In the genomic region with DNA sequence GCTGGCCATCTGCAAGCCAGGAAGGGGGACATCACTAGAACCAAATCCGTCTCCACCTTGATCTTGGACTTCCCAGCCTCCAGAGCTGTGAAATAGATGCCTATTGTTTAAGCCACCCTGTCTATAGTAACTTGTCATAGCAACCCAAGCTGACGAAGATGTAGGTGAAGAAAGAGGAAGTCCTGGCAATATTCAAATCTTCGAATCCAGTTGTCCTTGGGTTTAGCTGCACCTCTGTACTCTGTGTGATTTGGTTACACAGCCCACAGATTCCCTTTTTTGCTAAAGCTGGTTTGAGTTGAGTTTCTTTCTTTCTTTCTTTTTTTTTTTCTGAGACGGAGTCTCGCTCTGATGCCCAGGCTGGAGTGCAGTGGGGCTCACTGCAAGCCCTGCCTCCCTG, we compare ENCODE assay signal across 1 cellular context.
TF ChIP-seq lines count a peak whose summit lies in the region.

No MANE protein-coding gene starts in this region.

TF ChIP-seq in GM12878, 131 proteins besides CTCF, POLR2A, EP300 and RAD21 (continued from another document and continues in another):
- TF ChIP-seq, protein P1, sequence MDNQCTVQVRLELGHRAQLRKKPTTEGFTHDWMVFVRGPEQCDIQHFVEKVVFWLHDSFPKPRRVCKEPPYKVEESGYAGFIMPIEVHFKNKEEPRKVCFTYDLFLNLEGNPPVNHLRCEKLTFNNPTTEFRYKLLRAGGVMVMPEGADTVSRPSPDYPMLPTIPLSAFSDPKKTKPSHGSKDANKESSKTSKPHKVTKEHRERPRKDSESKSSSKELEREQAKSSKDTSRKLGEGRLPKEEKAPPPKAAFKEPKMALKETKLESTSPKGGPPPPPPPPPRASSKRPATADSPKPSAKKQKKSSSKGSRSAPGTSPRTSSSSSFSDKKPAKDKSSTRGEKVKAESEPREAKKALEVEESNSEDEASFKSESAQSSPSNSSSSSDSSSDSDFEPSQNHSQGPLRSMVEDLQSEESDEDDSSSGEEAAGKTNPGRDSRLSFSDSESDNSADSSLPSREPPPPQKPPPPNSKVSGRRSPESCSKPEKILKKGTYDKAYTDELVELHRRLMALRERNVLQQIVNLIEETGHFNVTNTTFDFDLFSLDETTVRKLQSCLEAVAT (IDR thresholded peaks at IDR 0.05) = peak; percentile 64; the same call in 1 of the 2 replicates
- TF ChIP-seq HCFC1 (IDR thresholded peaks at IDR 0.05; ENCODE audit: low read length) (no peak), SUPT20H (IDR thresholded peaks at IDR 0.05; ENCODE audit: borderline replicate concordance, control insufficient read depth, low read depth, low read length) (no peak), EGR1 (IDR thresholded peaks at IDR 0.05; ENCODE audit: borderline replicate concordance in 1 of 2, low read depth in 2 of 2, low read length in 2 of 2) (no peak), SIX5 (IDR thresholded peaks at IDR 0.05; ENCODE audit: low read depth, low read length, severe bottlenecking) (no peak), WRNIP1 (IDR thresholded peaks at IDR 0.05; ENCODE audit: borderline replicate concordance, low read depth, low read length) (no peak), CREM (IDR thresholded peaks at IDR 0.05; ENCODE audit: low read depth) (peak; percentile 58; the same call in 1 of the 2 replicates), YY1 (IDR thresholded peaks at IDR 0.05; ENCODE audit: low read depth, low read length) (peak; percentile 29; the same call in 1 of the 2 replicates), FOXK2 (IDR thresholded peaks at IDR 0.05) (no peak), SMARCA5 (IDR thresholded peaks at IDR 0.05) (no peak), EED (IDR thresholded peaks at IDR 0.05; ENCODE audit: low read depth) (peak; percentile 84), NR2C1 (IDR thresholded peaks at IDR 0.05) (no peak), KAT2A (conservative IDR thresholded peaks at IDR 0.05; ENCODE audit: control insufficient read depth, low read depth, low read length) (no peak), TBL1XR1 (IDR thresholded peaks at IDR 0.05; ENCODE audit: low read depth, low read length) (peak; percentile 25; the same call in 1 of the 2 replicates), JUNB (IDR thresholded peaks at IDR 0.05) (peak; percentile 59), POLR2AphosphoS2 (IDR thresholded peaks at IDR 0.05; ENCODE audit: low read depth, low read length) (no peak), HDAC2 (IDR thresholded peaks at IDR 0.05) (no peak), CHD2 (IDR thresholded peaks at IDR 0.05; ENCODE audit: borderline replicate concordance, low read depth, low read length) (no peak), NFIC (IDR thresholded peaks at IDR 0.05; ENCODE audit: low read depth, low read length) (peak; percentile 73; the same call in 1 of the 2 replicates), GABPA (IDR thresholded peaks at IDR 0.05; ENCODE audit: low read depth) (no peak), POLR2AphosphoS5 (IDR thresholded peaks at IDR 0.05; ENCODE audit: low read length) (no peak), SMC3 (IDR thresholded peaks at IDR 0.05; ENCODE audit: borderline replicate concordance, low read length) (no peak), ZNF24 (IDR thresholded peaks at IDR 0.05) (no peak)
- TF ChIP-seq, protein P2, sequence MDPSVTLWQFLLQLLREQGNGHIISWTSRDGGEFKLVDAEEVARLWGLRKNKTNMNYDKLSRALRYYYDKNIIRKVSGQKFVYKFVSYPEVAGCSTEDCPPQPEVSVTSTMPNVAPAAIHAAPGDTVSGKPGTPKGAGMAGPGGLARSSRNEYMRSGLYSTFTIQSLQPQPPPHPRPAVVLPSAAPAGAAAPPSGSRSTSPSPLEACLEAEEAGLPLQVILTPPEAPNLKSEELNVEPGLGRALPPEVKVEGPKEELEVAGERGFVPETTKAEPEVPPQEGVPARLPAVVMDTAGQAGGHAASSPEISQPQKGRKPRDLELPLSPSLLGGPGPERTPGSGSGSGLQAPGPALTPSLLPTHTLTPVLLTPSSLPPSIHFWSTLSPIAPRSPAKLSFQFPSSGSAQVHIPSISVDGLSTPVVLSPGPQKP (IDR thresholded peaks at IDR 0.05; ENCODE audit: low read depth, low read length) = no peak
- TF ChIP-seq, protein P3, sequence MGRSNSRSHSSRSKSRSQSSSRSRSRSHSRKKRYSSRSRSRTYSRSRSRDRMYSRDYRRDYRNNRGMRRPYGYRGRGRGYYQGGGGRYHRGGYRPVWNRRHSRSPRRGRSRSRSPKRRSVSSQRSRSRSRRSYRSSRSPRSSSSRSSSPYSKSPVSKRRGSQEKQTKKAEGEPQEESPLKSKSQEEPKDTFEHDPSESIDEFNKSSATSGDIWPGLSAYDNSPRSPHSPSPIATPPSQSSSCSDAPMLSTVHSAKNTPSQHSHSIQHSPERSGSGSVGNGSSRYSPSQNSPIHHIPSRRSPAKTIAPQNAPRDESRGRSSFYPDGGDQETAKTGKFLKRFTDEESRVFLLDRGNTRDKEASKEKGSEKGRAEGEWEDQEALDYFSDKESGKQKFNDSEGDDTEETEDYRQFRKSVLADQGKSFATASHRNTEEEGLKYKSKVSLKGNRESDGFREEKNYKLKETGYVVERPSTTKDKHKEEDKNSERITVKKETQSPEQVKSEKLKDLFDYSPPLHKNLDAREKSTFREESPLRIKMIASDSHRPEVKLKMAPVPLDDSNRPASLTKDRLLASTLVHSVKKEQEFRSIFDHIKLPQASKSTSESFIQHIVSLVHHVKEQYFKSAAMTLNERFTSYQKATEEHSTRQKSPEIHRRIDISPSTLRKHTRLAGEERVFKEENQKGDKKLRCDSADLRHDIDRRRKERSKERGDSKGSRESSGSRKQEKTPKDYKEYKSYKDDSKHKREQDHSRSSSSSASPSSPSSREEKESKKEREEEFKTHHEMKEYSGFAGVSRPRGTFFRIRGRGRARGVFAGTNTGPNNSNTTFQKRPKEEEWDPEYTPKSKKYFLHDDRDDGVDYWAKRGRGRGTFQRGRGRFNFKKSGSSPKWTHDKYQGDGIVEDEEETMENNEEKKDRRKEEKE (IDR thresholded peaks at IDR 0.05) = no peak
- TF ChIP-seq, protein P4, sequence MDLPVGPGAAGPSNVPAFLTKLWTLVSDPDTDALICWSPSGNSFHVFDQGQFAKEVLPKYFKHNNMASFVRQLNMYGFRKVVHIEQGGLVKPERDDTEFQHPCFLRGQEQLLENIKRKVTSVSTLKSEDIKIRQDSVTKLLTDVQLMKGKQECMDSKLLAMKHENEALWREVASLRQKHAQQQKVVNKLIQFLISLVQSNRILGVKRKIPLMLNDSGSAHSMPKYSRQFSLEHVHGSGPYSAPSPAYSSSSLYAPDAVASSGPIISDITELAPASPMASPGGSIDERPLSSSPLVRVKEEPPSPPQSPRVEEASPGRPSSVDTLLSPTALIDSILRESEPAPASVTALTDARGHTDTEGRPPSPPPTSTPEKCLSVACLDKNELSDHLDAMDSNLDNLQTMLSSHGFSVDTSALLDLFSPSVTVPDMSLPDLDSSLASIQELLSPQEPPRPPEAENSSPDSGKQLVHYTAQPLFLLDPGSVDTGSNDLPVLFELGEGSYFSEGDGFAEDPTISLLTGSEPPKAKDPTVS (IDR thresholded peaks at IDR 0.05; ENCODE audit: low read depth, low read length) = no peak
- TF ChIP-seq, protein P5, sequence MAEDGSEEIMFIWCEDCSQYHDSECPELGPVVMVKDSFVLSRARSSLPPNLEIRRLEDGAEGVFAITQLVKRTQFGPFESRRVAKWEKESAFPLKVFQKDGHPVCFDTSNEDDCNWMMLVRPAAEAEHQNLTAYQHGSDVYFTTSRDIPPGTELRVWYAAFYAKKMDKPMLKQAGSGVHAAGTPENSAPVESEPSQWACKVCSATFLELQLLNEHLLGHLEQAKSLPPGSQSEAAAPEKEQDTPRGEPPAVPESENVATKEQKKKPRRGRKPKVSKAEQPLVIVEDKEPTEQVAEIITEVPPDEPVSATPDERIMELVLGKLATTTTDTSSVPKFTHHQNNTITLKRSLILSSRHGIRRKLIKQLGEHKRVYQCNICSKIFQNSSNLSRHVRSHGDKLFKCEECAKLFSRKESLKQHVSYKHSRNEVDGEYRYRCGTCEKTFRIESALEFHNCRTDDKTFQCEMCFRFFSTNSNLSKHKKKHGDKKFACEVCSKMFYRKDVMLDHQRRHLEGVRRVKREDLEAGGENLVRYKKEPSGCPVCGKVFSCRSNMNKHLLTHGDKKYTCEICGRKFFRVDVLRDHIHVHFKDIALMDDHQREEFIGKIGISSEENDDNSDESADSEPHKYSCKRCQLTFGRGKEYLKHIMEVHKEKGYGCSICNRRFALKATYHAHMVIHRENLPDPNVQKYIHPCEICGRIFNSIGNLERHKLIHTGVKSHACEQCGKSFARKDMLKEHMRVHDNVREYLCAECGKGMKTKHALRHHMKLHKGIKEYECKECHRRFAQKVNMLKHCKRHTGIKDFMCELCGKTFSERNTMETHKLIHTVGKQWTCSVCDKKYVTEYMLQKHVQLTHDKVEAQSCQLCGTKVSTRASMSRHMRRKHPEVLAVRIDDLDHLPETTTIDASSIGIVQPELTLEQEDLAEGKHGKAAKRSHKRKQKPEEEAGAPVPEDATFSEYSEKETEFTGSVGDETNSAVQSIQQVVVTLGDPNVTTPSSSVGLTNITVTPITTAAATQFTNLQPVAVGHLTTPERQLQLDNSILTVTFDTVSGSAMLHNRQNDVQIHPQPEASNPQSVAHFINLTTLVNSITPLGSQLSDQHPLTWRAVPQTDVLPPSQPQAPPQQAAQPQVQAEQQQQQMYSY (CRISPR knock-in tag; IDR thresholded peaks at IDR 0.05) = no peak
- TF ChIP-seq, protein P6, sequence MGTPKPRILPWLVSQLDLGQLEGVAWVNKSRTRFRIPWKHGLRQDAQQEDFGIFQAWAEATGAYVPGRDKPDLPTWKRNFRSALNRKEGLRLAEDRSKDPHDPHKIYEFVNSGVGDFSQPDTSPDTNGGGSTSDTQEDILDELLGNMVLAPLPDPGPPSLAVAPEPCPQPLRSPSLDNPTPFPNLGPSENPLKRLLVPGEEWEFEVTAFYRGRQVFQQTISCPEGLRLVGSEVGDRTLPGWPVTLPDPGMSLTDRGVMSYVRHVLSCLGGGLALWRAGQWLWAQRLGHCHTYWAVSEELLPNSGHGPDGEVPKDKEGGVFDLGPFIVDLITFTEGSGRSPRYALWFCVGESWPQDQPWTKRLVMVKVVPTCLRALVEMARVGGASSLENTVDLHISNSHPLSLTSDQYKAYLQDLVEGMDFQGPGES (IDR thresholded peaks at IDR 0.05) = no peak
- TF ChIP-seq, protein P7, sequence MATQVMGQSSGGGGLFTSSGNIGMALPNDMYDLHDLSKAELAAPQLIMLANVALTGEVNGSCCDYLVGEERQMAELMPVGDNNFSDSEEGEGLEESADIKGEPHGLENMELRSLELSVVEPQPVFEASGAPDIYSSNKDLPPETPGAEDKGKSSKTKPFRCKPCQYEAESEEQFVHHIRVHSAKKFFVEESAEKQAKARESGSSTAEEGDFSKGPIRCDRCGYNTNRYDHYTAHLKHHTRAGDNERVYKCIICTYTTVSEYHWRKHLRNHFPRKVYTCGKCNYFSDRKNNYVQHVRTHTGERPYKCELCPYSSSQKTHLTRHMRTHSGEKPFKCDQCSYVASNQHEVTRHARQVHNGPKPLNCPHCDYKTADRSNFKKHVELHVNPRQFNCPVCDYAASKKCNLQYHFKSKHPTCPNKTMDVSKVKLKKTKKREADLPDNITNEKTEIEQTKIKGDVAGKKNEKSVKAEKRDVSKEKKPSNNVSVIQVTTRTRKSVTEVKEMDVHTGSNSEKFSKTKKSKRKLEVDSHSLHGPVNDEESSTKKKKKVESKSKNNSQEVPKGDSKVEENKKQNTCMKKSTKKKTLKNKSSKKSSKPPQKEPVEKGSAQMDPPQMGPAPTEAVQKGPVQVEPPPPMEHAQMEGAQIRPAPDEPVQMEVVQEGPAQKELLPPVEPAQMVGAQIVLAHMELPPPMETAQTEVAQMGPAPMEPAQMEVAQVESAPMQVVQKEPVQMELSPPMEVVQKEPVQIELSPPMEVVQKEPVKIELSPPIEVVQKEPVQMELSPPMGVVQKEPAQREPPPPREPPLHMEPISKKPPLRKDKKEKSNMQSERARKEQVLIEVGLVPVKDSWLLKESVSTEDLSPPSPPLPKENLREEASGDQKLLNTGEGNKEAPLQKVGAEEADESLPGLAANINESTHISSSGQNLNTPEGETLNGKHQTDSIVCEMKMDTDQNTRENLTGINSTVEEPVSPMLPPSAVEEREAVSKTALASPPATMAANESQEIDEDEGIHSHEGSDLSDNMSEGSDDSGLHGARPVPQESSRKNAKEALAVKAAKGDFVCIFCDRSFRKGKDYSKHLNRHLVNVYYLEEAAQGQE (IDR thresholded peaks at IDR 0.05; ENCODE audit: low read depth, low read length) = no peak
- TF ChIP-seq, protein P8, sequence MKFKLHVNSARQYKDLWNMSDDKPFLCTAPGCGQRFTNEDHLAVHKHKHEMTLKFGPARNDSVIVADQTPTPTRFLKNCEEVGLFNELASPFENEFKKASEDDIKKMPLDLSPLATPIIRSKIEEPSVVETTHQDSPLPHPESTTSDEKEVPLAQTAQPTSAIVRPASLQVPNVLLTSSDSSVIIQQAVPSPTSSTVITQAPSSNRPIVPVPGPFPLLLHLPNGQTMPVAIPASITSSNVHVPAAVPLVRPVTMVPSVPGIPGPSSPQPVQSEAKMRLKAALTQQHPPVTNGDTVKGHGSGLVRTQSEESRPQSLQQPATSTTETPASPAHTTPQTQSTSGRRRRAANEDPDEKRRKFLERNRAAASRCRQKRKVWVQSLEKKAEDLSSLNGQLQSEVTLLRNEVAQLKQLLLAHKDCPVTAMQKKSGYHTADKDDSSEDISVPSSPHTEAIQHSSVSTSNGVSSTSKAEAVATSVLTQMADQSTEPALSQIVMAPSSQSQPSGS (IDR thresholded peaks at IDR 0.05; ENCODE audit: low read length) = peak; percentile 73; the same call in 1 of the 2 replicates
- TF ChIP-seq, protein P9, sequence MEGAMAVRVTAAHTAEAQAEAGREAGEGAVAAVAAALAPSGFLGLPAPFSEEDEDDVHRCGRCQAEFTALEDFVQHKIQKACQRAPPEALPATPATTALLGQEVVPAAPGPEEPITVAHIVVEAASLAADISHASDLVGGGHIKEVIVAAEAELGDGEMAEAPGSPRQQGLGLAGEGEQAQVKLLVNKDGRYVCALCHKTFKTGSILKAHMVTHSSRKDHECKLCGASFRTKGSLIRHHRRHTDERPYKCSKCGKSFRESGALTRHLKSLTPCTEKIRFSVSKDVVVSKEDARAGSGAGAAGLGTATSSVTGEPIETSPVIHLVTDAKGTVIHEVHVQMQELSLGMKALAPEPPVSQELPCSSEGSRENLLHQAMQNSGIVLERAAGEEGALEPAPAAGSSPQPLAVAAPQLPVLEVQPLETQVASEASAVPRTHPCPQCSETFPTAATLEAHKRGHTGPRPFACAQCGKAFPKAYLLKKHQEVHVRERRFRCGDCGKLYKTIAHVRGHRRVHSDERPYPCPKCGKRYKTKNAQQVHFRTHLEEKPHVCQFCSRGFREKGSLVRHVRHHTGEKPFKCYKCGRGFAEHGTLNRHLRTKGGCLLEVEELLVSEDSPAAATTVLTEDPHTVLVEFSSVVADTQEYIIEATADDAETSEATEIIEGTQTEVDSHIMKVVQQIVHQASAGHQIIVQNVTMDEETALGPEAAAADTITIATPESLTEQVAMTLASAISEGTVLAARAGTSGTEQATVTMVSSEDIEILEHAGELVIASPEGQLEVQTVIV (IDR thresholded peaks at IDR 0.05; ENCODE audit: borderline replicate concordance, partially characterized antibody) = no peak
